13 cellular contexts compared by ENCODE assay signal in genomic region chr6:149847943-149848267, GRCh38. TPM values are rescaled to one million over a fixed set of nuclear protein-coding genes. Genes with fewer than 3 reads are reported as not detected.
DNase-seq lines count a peak whose midpoint lies in the region; ATAC-seq, FAIRE-seq and TF ChIP-seq lines count a peak whose summit lies in the region.
"Had no signal": no experiment of that assay in that cellular context is flagged by ENCODE, and none has a peak within 500 bp of the region (broad histone marks: within the 10 kb centered on the region; RNA-seq: fewer than 3 reads in every experiment).

No MANE protein-coding gene starts in this region.

- intact Hi-C loops in PC-9 (cut with micrococcal nuclease; ENCODE audit: unreplicated experiment): loop anchor here (1.0 to 2.0 kb wide), 2 partner anchors 7 to 49 kb away; no protein-coding TSS in a partner anchor
- intact Hi-C loops in endothelial cell of umbilical vein (cut with micrococcal nuclease): loop anchor here (1.0 kb wide), 1 partner anchor 7 kb away; no protein-coding TSS in a partner anchor
- intact Hi-C loops in psoas muscle (cut with DNase I): loop anchor here (5.0 to 10.0 kb wide), 2 partner anchors 47 to 49 kb away; partner anchors contain the start of gene RAET1E (in 2 of the 2)
- intact Hi-C loops in uterus (cut with DNase I; ENCODE audit: low total_unique reads): no loop called here
- intact Hi-C loops in esophagus muscularis mucosa (cut with DNase I): no loop called here

- H2AFZ ChIP-seq in PC-9 (no peak overlapping the region), endothelial cell of umbilical vein (ENCODE audit: low read depth, low read length) (no peak overlapping the region)

- H3K4me3 ChIP-seq in PC-9 (no peak overlapping the region), endothelial cell of umbilical vein (replicated peaks in 1 of 3; ENCODE audit: insufficient read depth in 1 of 3, low read depth in 1 of 3, low read length in 3 of 3) (no peak overlapping the region), psoas muscle (no peak overlapping the region), uterus (no peak overlapping the region), esophagus muscularis mucosa (no peak overlapping the region)
- H3K4me3 ChIP-seq: cardiac muscle cell had no signal

- CTCF ChIA-PET in PC-9 (lab: Charles Lee) (no interaction called here), endothelial cell of umbilical vein (lab: Charles Lee) (interaction anchor here (0.6 to 2.5 kb wide), 12 partner anchors 9 to 169 kb away, joined by 3 to 40 read pairs (median 4); partner anchors contain the start of gene LRP11)

- H3F3A ChIP-seq in PC-9 (ENCODE audit: insufficient read depth, low read depth): peaks cover 36% of the 10 kb centered on the region

- no peaks in the 10 kb centered on the region for H3K27me3 ChIP-seq in PC-9 (ENCODE audit: insufficient read depth, low read depth)
- H3K27me3 ChIP-seq in endothelial cell of umbilical vein (ENCODE audit: control insufficient read depth in 2 of 2, insufficient read depth in 2 of 2, low read length in 2 of 2): no peaks in the 10 kb centered on the region
- H3K27me3 ChIP-seq in psoas muscle (ENCODE audit: insufficient read depth in 3 of 3, low read length in 2 of 3): no peaks in the 10 kb centered on the region
- H3K27me3 ChIP-seq in uterus: no peaks in the 10 kb centered on the region
- no peaks in the 10 kb centered on the region for H3K27me3 ChIP-seq in esophagus muscularis mucosa
- H3K27me3 ChIP-seq: BE2C, cardiac muscle cell had no signal

- TF ChIP-seq POLR2A in endothelial cell of umbilical vein (IDR thresholded peaks at IDR 0.05; ENCODE audit: low read depth, low read length) (no peak), uterus (IDR thresholded peaks at IDR 0.05) (no peak), esophagus muscularis mucosa (IDR thresholded peaks at IDR 0.05; ENCODE audit: low read depth) (no peak)

- ATAC-seq in psoas muscle: no peak

- WGBS in psoas muscle, 3 donors: 84 to 90% (median 90%) methylated on average over 4 of the region's 4 CpGs
- 93% methylated on average over 4 of the region's 4 CpGs for WGBS in esophagus muscularis mucosa

- no peak overlapping the region for H3K9ac ChIP-seq in endothelial cell of umbilical vein (replicated peaks; ENCODE audit: extremely low read depth, insufficient read depth, low read length)

- H3K9me3 ChIP-seq in PC-9 (ENCODE audit: insufficient read depth, low read depth) (no peaks in the 10 kb centered on the region), endothelial cell of umbilical vein (replicated peaks; ENCODE audit: control insufficient read depth, insufficient read depth, low read length) (no peaks in the 10 kb centered on the region), psoas muscle (no peaks in the 10 kb centered on the region), uterus (no peaks in the 10 kb centered on the region), esophagus muscularis mucosa (no peaks in the 10 kb centered on the region)
- H3K9me3 ChIP-seq: BE2C had no signal

- BruUV-seq in PC-9 (replicated peaks; lab: Mats Ljungman, UMichigan) (no TSS peak), endothelial cell of umbilical vein (replicated peaks; lab: Mats Ljungman, UMichigan) (no TSS peak)

- dilution Hi-C loops in endothelial cell of umbilical vein (cut with MboI; ENCODE audit: extremely low pct_ligation_motif_present, low sequenced_read_pairs): no loop called here

- peaks cover 24% of the 10 kb centered on the region for H3K36me3 ChIP-seq in PC-9 (ENCODE audit: low read depth)
- peaks cover 0 to under 1% of the 10 kb centered on the region in 2 experiments for H3K36me3 ChIP-seq in endothelial cell of umbilical vein (ENCODE audit: control insufficient read depth in 2 of 2, extremely low read depth in 1 of 2, insufficient read depth in 2 of 2, low read length in 2 of 2)
- peaks cover 0 to under 1% of the 10 kb centered on the region in 2 donors for H3K36me3 ChIP-seq in psoas muscle (ENCODE audit: insufficient read depth in 1 of 2, low read depth in 1 of 2)
- no peaks in the 10 kb centered on the region for H3K36me3 ChIP-seq in uterus
- H3K36me3 ChIP-seq in esophagus muscularis mucosa: peaks cover 0 to 21% (median 1%) of the 10 kb centered on the region in 4 donors
- H3K36me3 ChIP-seq: BE2C, cardiac muscle cell had no signal

- POLR2A ChIA-PET in PC-9 (lab: Charles Lee; ENCODE audit: unreplicated experiment): no interaction called here
- POLR2A ChIA-PET in endothelial cell of umbilical vein (lab: Charles Lee): interaction anchor here (1.1 to 1.4 kb wide), 2 partner anchors 8 to 15 kb away, joined by 3 to 5 read pairs; no protein-coding TSS in a partner anchor

- H3K27ac ChIP-seq in PC-9: peak overlapping the region; percentile 74
- peak overlapping the region; percentile 72 for H3K27ac ChIP-seq in endothelial cell of umbilical vein (ENCODE audit: insufficient read depth, low read depth, low read length)
- peak overlapping the region; percentile 64 for H3K27ac ChIP-seq in psoas muscle
- no peak overlapping the region for H3K27ac ChIP-seq in uterus
- no peak overlapping the region for H3K27ac ChIP-seq in esophagus muscularis mucosa (replicated peaks in 1 of 4)
- H3K27ac ChIP-seq: cardiac muscle cell had no signal

- 0 out of 2 replicates have a peak, but pooled peaks cover 3% of the 10 kb centered on the region for H4K20me1 ChIP-seq in PC-9 (ENCODE audit: insufficient read depth)
- no peaks in the 10 kb centered on the region for H4K20me1 ChIP-seq in endothelial cell of umbilical vein (replicated peaks; ENCODE audit: control insufficient read depth, extremely low read depth, insufficient read depth, low read length)

- no peak for TF ChIP-seq EP300 in esophagus muscularis mucosa (IDR thresholded peaks at IDR 0.05)

- H3K9me2 ChIP-seq in PC-9 (ENCODE audit: insufficient read depth): no peaks in the 10 kb centered on the region

- H3K4me2 ChIP-seq in PC-9: peak overlapping the region; percentile 70
- peak overlapping the region; percentile 35 for H3K4me2 ChIP-seq in endothelial cell of umbilical vein (ENCODE audit: insufficient read depth, low read length)

- no peak for FAIRE-seq in endothelial cell of umbilical vein (lab: Jason Lieb, UNC)
- FAIRE-seq: small intestine had no signal

- peaks cover 84% of the 10 kb centered on the region for H3K4me1 ChIP-seq in PC-9 (replicated peaks; ENCODE audit: insufficient read depth)
- H3K4me1 ChIP-seq in endothelial cell of umbilical vein (ENCODE audit: control insufficient read depth, extremely low read depth, insufficient read depth, low read length): peaks cover 28% of the 10 kb centered on the region
- H3K4me1 ChIP-seq in psoas muscle: peaks cover 44% of the 10 kb centered on the region
- H3K4me1 ChIP-seq in uterus: peaks cover 0 to 10% of the 10 kb centered on the region in 2 donors
- peaks cover 10 to 30% (median 22%) of the 10 kb centered on the region in 4 donors for H3K4me1 ChIP-seq in esophagus muscularis mucosa

- H3K79me2 ChIP-seq in PC-9 (ENCODE audit: low read depth): peaks cover 55% of the 10 kb centered on the region
- H3K79me2 ChIP-seq in endothelial cell of umbilical vein (ENCODE audit: control insufficient read depth, insufficient read depth, low read length): peaks cover 7% of the 10 kb centered on the region

- no peaks in the 10 kb centered on the region for H3K9me1 ChIP-seq in endothelial cell of umbilical vein (replicated peaks; ENCODE audit: control insufficient read depth, extremely low read depth, insufficient read depth, low read length)

- no peak for TF ChIP-seq CTCF in PC-9 (conservative IDR thresholded peaks at IDR 0.05)
- TF ChIP-seq CTCF in endothelial cell of umbilical vein (IDR thresholded peaks at IDR 0.05; ENCODE audit: extremely low read depth in 1 of 2, insufficient read depth in 1 of 2, low read depth in 1 of 2, low read length in 2 of 2): no peak
- no peak for TF ChIP-seq CTCF in psoas muscle (IDR thresholded peaks at IDR 0.05)
- no peak for TF ChIP-seq CTCF in uterus (IDR thresholded peaks at IDR 0.05)
- no peak for TF ChIP-seq CTCF in esophagus muscularis mucosa (IDR thresholded peaks at IDR 0.05)

- DNase-seq in Daoy (ENCODE audit: low read depth): peak; percentile 65
- DNase-seq in PC-9: no peak
- no peak for DNase-seq in endothelial cell of umbilical vein (ENCODE audit: low read depth, low spot score)
- DNase-seq in psoas muscle: no peak
- DNase-seq in occipital lobe (lab: John Stamatoyannopoulos, UW): no peak
- no peak for DNase-seq in uterus
- no peak for DNase-seq in esophagus muscularis mucosa (ENCODE audit: extremely low spot score)
- DNase-seq in NCI-H146 treated with DMSO at 0.1 percent for 48 hours (lab: John Stamatoyannopoulos, UW; ENCODE audit: unreplicated experiment): no peak

RNA-seq across cellular contexts. Expression of gene LRP11, which starts 16.3 kb away (rescaled TPM):
- total RNA-seq in Daoy (2014; rRNA removed; shearing (Covaris generic)): 60.6 and 73.0 TPM in 2 replicates
- total RNA-seq in PC-9 (2021) (33.8 and 38.6 TPM in 2 replicates), endothelial cell of umbilical vein (29.9 and 59.1 TPM in 2 replicates), psoas muscle (10 to 100 TPM in 2 of 4 donors, 1 to 10 TPM in 2; 7.9 to 29.6 (median 10.2) TPM), occipital lobe (35.2 TPM), uterus (10 to 100 TPM; 22.0 to 61.7 (median 29.8) TPM), esophagus muscularis mucosa (10 to 100 TPM; 15.0 to 29.1 (median 24.0) TPM)
- polyA plus RNA-seq in endothelial cell of umbilical vein (17.5 and 23.1 TPM in 2 replicates), psoas muscle (1 to 10 TPM; 1.6 to 3.2 (median 2.5) TPM)
- 18.6 and 20.8 TPM in 2 replicates for polyA plus RNA-seq in endothelial cell of umbilical vein (2011; cell fraction: cytosol; rRNA removed)
- 14.9 and 17.1 TPM in 2 replicates for polyA plus RNA-seq in endothelial cell of umbilical vein (2011; cell fraction: nucleus; rRNA removed)
- 29.1 and 33.1 TPM in 2 replicates for polyA plus RNA-seq in endothelial cell of umbilical vein (2012)
- 54.4 and 54.5 TPM in 2 replicates for polyA minus RNA-seq in endothelial cell of umbilical vein
- polyA minus RNA-seq in endothelial cell of umbilical vein (2011; cell fraction: cytosol; rRNA and poly(A)+ RNA removed): 54.4 TPM
- 11.0 TPM in 2 replicates for polyA minus RNA-seq in endothelial cell of umbilical vein (2011; cell fraction: nucleus; rRNA and poly(A)+ RNA removed)

RNA-seq across cellular contexts. Expression of gene RAET1E, which starts 50.0 kb away (rescaled TPM):
- 1.4 and 4.1 TPM in 2 replicates for total RNA-seq in Daoy (2014; rRNA removed; shearing (Covaris generic))
- 0.20 TPM in 1 of 2 replicates, not detected in the other for total RNA-seq in PC-9 (2021)
- total RNA-seq in endothelial cell of umbilical vein: not detected in 2 replicates
- 0.04 TPM in 1 of 2 replicates, not detected in the other for polyA plus RNA-seq in endothelial cell of umbilical vein
- not detected in 2 replicates for polyA plus RNA-seq in endothelial cell of umbilical vein (2011; cell fraction: cytosol; rRNA removed)
- not detected in 2 replicates for polyA plus RNA-seq in endothelial cell of umbilical vein (2011; cell fraction: nucleus; rRNA removed)
- polyA plus RNA-seq in endothelial cell of umbilical vein (2012): not detected in 2 replicates
- polyA minus RNA-seq in endothelial cell of umbilical vein: not detected in 2 replicates
- polyA minus RNA-seq in endothelial cell of umbilical vein (2011; cell fraction: cytosol; rRNA and poly(A)+ RNA removed): 7.4 TPM
- 0.19 TPM in 1 of 2 replicates, not detected in the other for polyA minus RNA-seq in endothelial cell of umbilical vein (2011; cell fraction: nucleus; rRNA and poly(A)+ RNA removed)
- total RNA-seq in psoas muscle: 1 to 10 TPM; 1.4 to 6.2 (median 3.9) TPM
- polyA plus RNA-seq in psoas muscle: 10 to 100 TPM in 1 of 3 donors, under 1 TPM in 2; 0.04 to 17.2 (median 0.31) TPM
- not detected for total RNA-seq in occipital lobe
- under 1 TPM in 1 of 4 donors, not detected in 3; 0.55 TPM for total RNA-seq in uterus
- under 1 TPM in 1 of 4 donors, not detected in 3; 0.29 TPM for total RNA-seq in esophagus muscularis mucosa
- total RNA-seq: activated CD8-positive, alpha-beta T cell treated with anti-CD3 and anti-CD28 coated beads for 36 hours; cardiac muscle cell; mononuclear cell had no signal
- polyA plus RNA-seq: cardiac muscle cell had no signal

Comparison
In these comparisons a context has a peak if more than half of its experiments do, and no peak if none do; other contexts are left out.
1. H3K27ac ChIP-seq: peak in PC-9 (single experiment), endothelial cell of umbilical vein (single experiment) and psoas muscle (single experiment); none in uterus (0 of 2) and esophagus muscularis mucosa (0 of 4).
2. intact Hi-C loops: an anchor here in PC-9 (1.0 to 2.0 kb wide), endothelial cell of umbilical vein (1.0 kb wide) and psoas muscle (5.0 to 10.0 kb wide); none called in uterus and esophagus muscularis mucosa.